Comparison of ENCODE assay signal across 11 cellular contexts in genomic region chr14:95140060-95140858, GRCh38. TPM values are rescaled to one million over a fixed set of nuclear protein-coding genes. Genes with fewer than 3 reads are reported as not detected.
A peak's percentile ranks its signal among the peaks of the same experiment; 100 is the strongest.
DNase-seq lines count a peak whose midpoint lies in the region; TF ChIP-seq lines count a peak whose summit lies in the region.
"Had no signal": no experiment of that assay in that cellular context is flagged by ENCODE, and none has a peak within 500 bp of the region (broad histone marks: within the 10 kb centered on the region; RNA-seq: fewer than 3 reads in every experiment).

No MANE protein-coding gene starts in this region.

- H3K27ac ChIP-seq in mammary epithelial cell (ENCODE audit: insufficient read depth, low read depth, low read length) (peak overlapping the region; percentile 49), muscle layer of duodenum (ENCODE audit: low read length) (peak overlapping the region; percentile 70)
- H3K27ac ChIP-seq: tibial artery had no signal

- WGBS in mammary epithelial cell (ENCODE audit: low coverage, missing lambda C conversion rate) = 55% methylated on average over 5 of the region's 5 CpGs

- in situ Hi-C loops in mammary epithelial cell (cut with MboI; ENCODE audit: low sequenced_read_pairs in 2 of 2) = no loop called here

- H3K9ac ChIP-seq in mammary epithelial cell (ENCODE audit: insufficient read depth, low read length) = no peak overlapping the region

- H3K4me1 ChIP-seq in mammary epithelial cell (ENCODE audit: insufficient read depth, low read length) = peaks cover 10% of the 10 kb centered on the region
- peaks cover 10 to 30% of the 10 kb centered on the region in 2 donors for H3K4me1 ChIP-seq in muscle layer of duodenum (ENCODE audit: control insufficient read depth in 1 of 2, insufficient read depth in 2 of 2, low read length in 2 of 2)

- H3K36me3 ChIP-seq in mammary epithelial cell (ENCODE audit: insufficient read depth, low read length) = no peaks in the 10 kb centered on the region
- H3K36me3 ChIP-seq in muscle layer of duodenum (ENCODE audit: control insufficient read depth in 1 of 2, insufficient read depth in 2 of 2, low read length in 2 of 2) = no peaks in the 10 kb centered on the region
- H3K36me3 ChIP-seq: tibial artery had no signal

- intact Hi-C loops in mammary epithelial cell (cut with micrococcal nuclease) = no loop called here

- no TSS peak for BruUV-seq in mammary epithelial cell (replicated peaks; lab: Mats Ljungman, UMichigan)

- H3K9me3 ChIP-seq in mammary epithelial cell (replicated peaks; ENCODE audit: insufficient read depth, low read length) = peaks cover 3% of the 10 kb centered on the region
- H3K9me3 ChIP-seq in muscle layer of duodenum (ENCODE audit: control insufficient read depth in 1 of 2, low read length in 2 of 2) = peaks cover 0 to 8% of the 10 kb centered on the region in 2 donors

- no peaks in the 10 kb centered on the region for H4K20me1 ChIP-seq in mammary epithelial cell (ENCODE audit: insufficient read depth, low read length)

- no peak overlapping the region for H2AFZ ChIP-seq in mammary epithelial cell (ENCODE audit: low read depth, low read length)

- H3K4me2 ChIP-seq in mammary epithelial cell (ENCODE audit: insufficient read depth, low read depth, low read length) = peak overlapping the region; percentile 48

- CTCF ChIA-PET in mammary epithelial cell (lab: Charles Lee; ENCODE audit: low non-redundant PET) = no interaction called here

- peak; percentile 54 for DNase-seq in AG10803 (ENCODE audit: low read depth)
- DNase-seq in HPDE6-E6E7 (ENCODE audit: extremely low spot score) = peak; percentile 9
- peak; percentile 73 for DNase-seq in mammary epithelial cell
- DNase-seq in GOT3 (lab: John Stamatoyannopoulos, UW) = no peak
- no peak for DNase-seq in effector CD4-positive, alpha-beta T cell
- no peak for DNase-seq in effector CD8-positive, alpha-beta T cell (lab: John Stamatoyannopoulos, UW)
- no peak for DNase-seq in NCI-H748 treated with DMSO at 0.1 percent for 48 hours (lab: John Stamatoyannopoulos, UW)
- DNase-seq: Calu3, NCI-H187, tibial artery had no signal

- peaks cover 94% of the 10 kb centered on the region for H3K79me2 ChIP-seq in mammary epithelial cell (ENCODE audit: insufficient read depth, low read length)

- H3K27me3 ChIP-seq in mammary epithelial cell (ENCODE audit: insufficient read depth, low read length) = no peaks in the 10 kb centered on the region
- no peaks in the 10 kb centered on the region for H3K27me3 ChIP-seq in muscle layer of duodenum (ENCODE audit: low read depth, low read length)
- H3K27me3 ChIP-seq: tibial artery had no signal

- dilution Hi-C loops in mammary epithelial cell (cut with HindIII; ENCODE audit: low sequenced_read_pairs) = no loop called here

- no peak overlapping the region for H3K4me3 ChIP-seq in AG10803 (ENCODE audit: low read length)
- no peak overlapping the region for H3K4me3 ChIP-seq in mammary epithelial cell (replicated peaks in 1 of 3; ENCODE audit: insufficient read depth in 1 of 3, low read depth in 2 of 3, low read length in 3 of 3)
- no peak overlapping the region for H3K4me3 ChIP-seq in muscle layer of duodenum (ENCODE audit: low read depth in 1 of 2, low read length in 2 of 2)
- H3K4me3 ChIP-seq: tibial artery had no signal

- TF ChIP-seq CTCF in AG10803 (conservative IDR thresholded peaks at IDR 0.05; ENCODE audit: low read length) = no peak
- no peak for TF ChIP-seq CTCF in mammary epithelial cell (conservative IDR thresholded peaks at IDR 0.05 in 1 of 2, IDR thresholded peaks at IDR 0.05 in 1 of 2; ENCODE audit: extremely low read depth in 1 of 2, insufficient read depth in 1 of 2, low read depth in 1 of 2, low read length in 2 of 2)

RNA-seq across cellular contexts. Expression of gene DICER1, which starts 17.1 kb away (rescaled TPM):
- 10 to 100 TPM; 48.4 to 56.0 TPM for total RNA-seq in mammary epithelial cell
- polyA plus RNA-seq in mammary epithelial cell = 17.1 TPM
- 185 TPM for polyA minus RNA-seq in mammary epithelial cell

Comparison
In these comparisons a context has a peak if more than half of its experiments do, and no peak if none do; other contexts are left out.
1. DNase-seq: peak in AG10803 (single experiment), HPDE6-E6E7 (single experiment) and mammary epithelial cell (single experiment); none in GOT3 (single experiment), effector CD4-positive, alpha-beta T cell (single experiment), effector CD8-positive, alpha-beta T cell (single experiment) and NCI-H748 treated with DMSO at 0.1 percent for 48 hours (single experiment).